In genomic region chr21:15278851-15279250, GRCh38 we compare ENCODE assay signal across 3 cellular contexts.
"Had no signal": no experiment of that assay in that cellular context is flagged by ENCODE, and none has a peak within 500 bp of the region (broad histone marks: within the 10 kb centered on the region; RNA-seq: fewer than 3 reads in every experiment).

No MANE protein-coding gene starts in this region.

- DNase-seq: GDM1, GF-D8 had no signal

- H3K4me3 ChIP-seq: GM12878 had no signal

- ATAC-seq: GM12878 had no signal
